Comparison of ENCODE assay signal across 23 cellular contexts in the genomic region with DNA sequence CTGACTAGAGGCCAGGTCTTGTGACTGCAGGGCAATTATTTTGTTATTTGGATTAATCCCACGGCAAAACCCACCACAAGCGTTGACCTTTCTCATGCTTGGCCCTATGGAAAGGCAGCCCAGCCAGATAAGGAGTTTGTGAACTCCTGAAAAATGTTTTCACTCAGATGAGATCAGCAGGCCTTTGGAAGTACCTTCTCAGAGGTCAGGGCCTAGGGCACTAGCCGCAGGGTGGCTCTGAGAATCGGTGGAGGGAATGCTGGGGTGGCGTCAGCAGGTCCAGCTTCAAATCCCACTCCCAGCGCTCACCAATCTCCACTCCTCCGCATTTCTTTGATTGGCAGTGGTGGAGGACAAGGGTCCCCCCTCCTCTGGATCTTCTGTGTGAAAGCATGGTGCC.
"Had no signal": no experiment of that assay in that cellular context is flagged by ENCODE, and none has a peak within 500 bp of the region (broad histone marks: within the 10 kb centered on the region; RNA-seq: fewer than 3 reads in every experiment).

No MANE protein-coding gene starts in this region.

- H3K9me3 Mint-ChIP-seq: activated T-cell treated with anti-CD3 and anti-CD28 coated beads, Interleukin-2, amount 50 U/mL, for 4 hours; IgD-negative memory B cell had no signal

- H3K36me3 ChIP-seq: Peyer's patch, SJSA1 had no signal

- H3K27ac ChIP-seq: Peyer's patch, RWPE1, SJSA1 had no signal

- H3K27me3 ChIP-seq: Peyer's patch, SJSA1 had no signal

- H3K27ac Mint-ChIP-seq: activated naive CD8-positive, alpha-beta T cell; IgD-negative memory B cell had no signal

- H3K4me1 Mint-ChIP-seq: IgD-negative memory B cell had no signal

- H3K36me3 Mint-ChIP-seq: activated naive CD8-positive, alpha-beta T cell; brain; IgD-negative memory B cell had no signal

- H3K9me3 ChIP-seq: Peyer's patch, SJSA1 had no signal

- H3K4me3 Mint-ChIP-seq: activated CD8-positive, alpha-beta T cell treated with anti-CD3 and anti-CD28 coated beads, Interleukin-2, amount 10 ng/mL, durations not matched to agents 7 days and 5 days; activated naive CD8-positive, alpha-beta T cell; activated T-cell treated with anti-CD3 and anti-CD28 coated beads, Interleukin-2, amount 50 U/mL, for 4 hours; brain; IgD-negative memory B cell had no signal

- H3K4me3 ChIP-seq: Peyer's patch, SJSA1 had no signal

- DNase-seq: activated CD4-positive, alpha-beta T cell treated with anti-CD3 and anti-CD28 coated beads for 4 hours; activated CD4-positive, alpha-beta T cell treated with anti-CD3 and anti-CD28 coated beads, Interleukin-2, amount 50 U/mL, for 4 hours; activated CD8-positive, alpha-beta memory T cell treated with anti-CD3 and anti-CD28 coated beads, Interleukin-2, amount 50 U/mL, for 48 hours; activated CD8-positive, alpha-beta T cell treated with anti-CD3 and anti-CD28 coated beads, Interleukin-2, amount 10 ng/mL, durations not matched to agents 7 days and 5 days; activated effector memory CD4-positive, alpha-beta T cell treated with anti-CD3 and anti-CD28 coated beads, Interleukin-2, amount 50 U/mL, for 16 hours; activated naive CD4-positive, alpha-beta T cell treated with Interleukin-2 at 50 U/mL for 16 hours; activated T-cell treated with anti-CD3 and anti-CD28 coated beads, Interleukin-2, amount 50 U/mL, for 4 hours; amygdala; KG1; NCI-H1092 treated with DMSO at 0.1 percent for 48 hours; NCI-H1417 treated with DMSO at 0.1 percent for 48 hours; NCI-H1694; NCI-H2029 treated with DMSO at 0.1 percent for 48 hours; NCI-H510A treated with DMSO at 0.1 percent for 48 hours; NK-92 treated with Interleukin-12 subunit alpha and Interleukin-12 subunit beta, amount 100 ng/mL, for 24 hours; Peyer's patch; SHP77; SW 1271 had no signal

- H3K4me1 ChIP-seq: SJSA1 had no signal
